ENCODE assay signal across 8 cellular contexts in genomic region chr19:11987405-11988231, GRCh38. TPM values are rescaled to one million over a fixed set of nuclear protein-coding genes. Genes with fewer than 3 reads are reported as not detected.
DNase-seq lines count a peak whose midpoint lies in the region; ATAC-seq, FAIRE-seq and TF ChIP-seq lines count a peak whose summit lies in the region.

No MANE protein-coding gene starts in this region.

- H3K27ac ChIP-seq in astrocyte (ENCODE audit: low read depth, low read length): peak overlapping the region; percentile 59

- no peak for TF ChIP-seq CTCF in astrocyte (IDR thresholded peaks at IDR 0.05; ENCODE audit: insufficient read depth, low read depth, low read length)

- peaks cover 28% of the 10 kb centered on the region for H4K20me1 ChIP-seq in astrocyte (ENCODE audit: insufficient read depth, low read length)

- peak overlapping the region; percentile 97 for H3K4me3 Mint-ChIP-seq in T-helper 2 cell treated with Interferon-gamma antibody and Interleukin-4, amounts not matched to agents 5 μg/mL and 100 μg/mL, for 36 hours
- H3K4me3 Mint-ChIP-seq in astrocyte (ENCODE audit: unreplicated experiment): no peak overlapping the region

- H3K27ac Mint-ChIP-seq in T-helper 2 cell treated with Interferon-gamma antibody and Interleukin-4, amounts not matched to agents 5 μg/mL and 100 μg/mL, for 36 hours: peak overlapping the region; percentile 97
- no peak overlapping the region for H3K27ac Mint-ChIP-seq in astrocyte (ENCODE audit: unreplicated experiment)

- no peaks in the 10 kb centered on the region for H3K27me3 Mint-ChIP-seq in T-helper 2 cell treated with Interferon-gamma antibody and Interleukin-4, amounts not matched to agents 5 μg/mL and 100 μg/mL, for 36 hours (ENCODE audit: low read depth)
- no peaks in the 10 kb centered on the region for H3K27me3 Mint-ChIP-seq in astrocyte (ENCODE audit: low read depth, unreplicated experiment)

- peak; percentile 50 for DNase-seq in GM04503 (ENCODE audit: low read depth)
- peak; percentile 92 for DNase-seq in NCI-H146 treated with DMSO at 0.1 percent for 48 hours (lab: John Stamatoyannopoulos, UW; ENCODE audit: unreplicated experiment)
- DNase-seq in T-helper 2 cell treated with Interferon-gamma antibody and Interleukin-4, amounts not matched to agents 5 μg/mL and 100 μg/mL, for 36 hours (ENCODE audit: low spot score): peak; percentile 90
- peak; percentile 88 for DNase-seq in astrocyte (ENCODE audit: low read depth)
- DNase-seq in hippocampal formation (lab: John Stamatoyannopoulos, UW): peak; percentile 86 to 91
- DNase-seq in retina: peak; percentile 91

- peaks cover 26% of the 10 kb centered on the region for H3K79me2 ChIP-seq in astrocyte (ENCODE audit: insufficient read depth, low read length)

- peak overlapping the region; percentile 82 for H3K4me3 ChIP-seq in astrocyte (ENCODE audit: insufficient read depth, low read depth, low read length)

- ATAC-seq in HG02610 (IDR thresholded peaks at IDR 0.05; ENCODE audit: unreplicated experiment) (peak; percentile 83), HG03457 (IDR thresholded peaks at IDR 0.05; ENCODE audit: unreplicated experiment) (no peak)

- peaks cover 21% of the 10 kb centered on the region for H3K4me1 Mint-ChIP-seq in T-helper 2 cell treated with Interferon-gamma antibody and Interleukin-4, amounts not matched to agents 5 μg/mL and 100 μg/mL, for 36 hours (ENCODE audit: low read depth)
- H3K4me1 Mint-ChIP-seq in astrocyte (ENCODE audit: low read depth, unreplicated experiment): no peaks in the 10 kb centered on the region

- no peaks in the 10 kb centered on the region for H3K4me1 ChIP-seq in astrocyte (ENCODE audit: insufficient read depth, low read length)

- no peaks in the 10 kb centered on the region for H3K36me3 ChIP-seq in astrocyte (ENCODE audit: insufficient read depth, low read length)

- peaks cover 5% of the 10 kb centered on the region for H3K9me3 ChIP-seq in astrocyte (ENCODE audit: insufficient read depth, low read depth, low read length)

- H3K36me3 Mint-ChIP-seq in T-helper 2 cell treated with Interferon-gamma antibody and Interleukin-4, amounts not matched to agents 5 μg/mL and 100 μg/mL, for 36 hours (ENCODE audit: low read depth): peaks cover 22% of the 10 kb centered on the region
- peaks cover 1% of the 10 kb centered on the region for H3K36me3 Mint-ChIP-seq in astrocyte (ENCODE audit: low read depth, unreplicated experiment)

- no peak for FAIRE-seq in astrocyte (lab: Jason Lieb, UNC)

- H2AFZ ChIP-seq in astrocyte (ENCODE audit: low read depth, low read length): peak overlapping the region; percentile 80

- H3K4me2 ChIP-seq in astrocyte (ENCODE audit: low read length): peak overlapping the region; percentile 89

- peak overlapping the region; percentile 87 for H3K9ac ChIP-seq in astrocyte (ENCODE audit: low read length)

- H3K9me3 Mint-ChIP-seq in T-helper 2 cell treated with Interferon-gamma antibody and Interleukin-4, amounts not matched to agents 5 μg/mL and 100 μg/mL, for 36 hours: peaks cover 8% of the 10 kb centered on the region
- H3K9me3 Mint-ChIP-seq in astrocyte (ENCODE audit: unreplicated experiment): peaks cover 16% of the 10 kb centered on the region

- H3K27me3 ChIP-seq in astrocyte (ENCODE audit: insufficient read depth, low read length): no peaks in the 10 kb centered on the region

RNA-seq across cellular contexts. Expression of gene ZNF763, which starts 22.8 kb away (rescaled TPM):
- total RNA-seq in astrocyte: not detected in 2 replicates

RNA-seq across cellular contexts. Expression of gene ZNF433, which starts 47.9 kb away (rescaled TPM):
- not detected in 2 replicates for total RNA-seq in astrocyte
